Comparison of ENCODE assay signal across 32 cellular contexts in genomic region chr6:120355822-120356221, GRCh38.
DNase-seq lines count a peak whose midpoint lies in the region; ATAC-seq, FAIRE-seq and TF ChIP-seq lines count a peak whose summit lies in the region.
"Had no signal": no experiment of that assay in that cellular context is flagged by ENCODE, and none has a peak within 500 bp of the region (broad histone marks: within the 10 kb centered on the region; RNA-seq: fewer than 3 reads in every experiment).

No MANE protein-coding gene starts in this region.

- H2AFZ ChIP-seq in neural progenitor cell (replicated peaks) = no peak overlapping the region

- no peaks in the 10 kb centered on the region for H3F3A ChIP-seq in neural progenitor cell (ENCODE audit: low read depth)

- H3K9ac ChIP-seq in neural progenitor cell = no peak overlapping the region

- DNase-seq in BE2C = peak; percentile 46
- DNase-seq in hepatic stellate cell (ENCODE audit: low spot score) = peak; percentile 11
- no peak for DNase-seq in 8988T
- no peak for DNase-seq in activated CD4-positive, alpha-beta memory T cell treated with anti-CD3 and anti-CD28 coated beads, Interleukin-2, amount 10 ng/mL, durations not matched to agents 7 days and 5 days
- no peak for DNase-seq in neural progenitor cell (ENCODE audit: low spot score)
- DNase-seq: activated CD4-positive, alpha-beta memory T cell treated with anti-CD3 and anti-CD28 coated beads for 36 hours; activated CD4-positive, alpha-beta T cell treated with anti-CD3 and anti-CD28 coated beads for 1 hour; activated CD8-positive, alpha-beta memory T cell treated with anti-CD3 and anti-CD28 coated beads, Interleukin-2, amount 50 U/mL, for 4 hours; C1 segment of cervical spinal cord; DMS153; head of caudate nucleus; KG1; naive thymus-derived CD8-positive, alpha-beta T cell; NCI-H1417; NCI-H2029 treated with DMSO at 0.1 percent for 48 hours; NCI-H524 treated with DMSO at 0.1 percent for 48 hours; OCI-M1; psoas muscle; sigmoid colon; stimulated activated CD4-positive, alpha-beta T cell treated with anti-CD3 and anti-CD28 coated beads, Interleukin-15, amount 100 ng/mL, for 24 hours; stimulated activated CD4-positive, alpha-beta T cell treated with anti-CD3 and anti-CD28 coated beads, Interleukin-4, amount 100 ng/mL, for 4 hours had no signal

- H4K20me1 ChIP-seq in neural progenitor cell (ENCODE audit: low read depth) = no peaks in the 10 kb centered on the region

- H3K27ac ChIP-seq in neural progenitor cell = no peak overlapping the region
- H3K27ac ChIP-seq: psoas muscle, sigmoid colon, tibial nerve had no signal

- POLR2A ChIA-PET in activated CD4-positive, alpha-beta memory T cell treated with anti-CD3 and anti-CD28 coated beads, Interleukin-2, amount 10 ng/mL, durations not matched to agents 7 days and 5 days (lab: Charles Lee) = no interaction called here

- H3K79me2 ChIP-seq in neural progenitor cell (ENCODE audit: low read depth) = no peaks in the 10 kb centered on the region

- ATAC-seq in SK-N-SH treated with all-trans-retinoic acid at 6 μM for 48 hours = peak; percentile 78
- no peak for ATAC-seq in HG02623 (IDR thresholded peaks at IDR 0.05; ENCODE audit: unreplicated experiment)
- ATAC-seq: naive thymus-derived CD8-positive, alpha-beta T cell; psoas muscle had no signal

- H3K4me2 ChIP-seq in neural progenitor cell = no peak overlapping the region

- peak; percentile 45 for FAIRE-seq in endometrium (lab: Jason Lieb, UNC)
- FAIRE-seq: GM18507, H54 had no signal

- H3K4me1 ChIP-seq in BE2C = peaks cover 11% of the 10 kb centered on the region
- H3K4me1 ChIP-seq in neural progenitor cell = no peaks in the 10 kb centered on the region
- H3K4me1 ChIP-seq: psoas muscle, sigmoid colon, tibial nerve had no signal

- H3K27me3 ChIP-seq in BE2C (no peaks in the 10 kb centered on the region), neural progenitor cell (no peaks in the 10 kb centered on the region)
- H3K27me3 ChIP-seq: sigmoid colon, tibial nerve had no signal

- peaks cover 5% of the 10 kb centered on the region for H3K4me1 Mint-ChIP-seq in activated CD4-positive, alpha-beta memory T cell treated with anti-CD3 and anti-CD28 coated beads, Interleukin-2, amount 10 ng/mL, durations not matched to agents 7 days and 5 days
- H3K4me1 Mint-ChIP-seq in neural progenitor cell = no peaks in the 10 kb centered on the region
- H3K4me1 Mint-ChIP-seq: activated naive CD4-positive, alpha-beta T cell treated with anti-CD3 and anti-CD28 coated beads, Interleukin-2, amount 50 U/mL, for 24 hours; central memory CD8-positive, alpha-beta T cell had no signal

- H3K4me3 Mint-ChIP-seq in activated CD4-positive, alpha-beta memory T cell treated with anti-CD3 and anti-CD28 coated beads, Interleukin-2, amount 10 ng/mL, durations not matched to agents 7 days and 5 days = no peak overlapping the region
- no peak overlapping the region for H3K4me3 Mint-ChIP-seq in neural progenitor cell
- H3K4me3 Mint-ChIP-seq: activated CD4-positive, alpha-beta memory T cell treated with anti-CD3 and anti-CD28 coated beads for 36 hours; activated naive CD4-positive, alpha-beta T cell treated with anti-CD3 and anti-CD28 coated beads, Interleukin-2, amount 50 U/mL, for 24 hours; central memory CD8-positive, alpha-beta T cell; dendritic cell treated with granulocyte-macrophage colony-stimulating factor and Interleukin-4, amounts not matched to agents 40 ng/mL and 50 ng/mL, for 4 days; naive thymus-derived CD8-positive, alpha-beta T cell; T-helper 2 cell treated with Interferon-gamma antibody and Interleukin-4, amounts not matched to agents 5 μg/mL and 100 μg/mL, for 36 hours had no signal

- CTCF ChIA-PET in activated CD4-positive, alpha-beta memory T cell treated with anti-CD3 and anti-CD28 coated beads, Interleukin-2, amount 10 ng/mL, durations not matched to agents 7 days and 5 days (lab: Charles Lee) = no interaction called here

- no peaks in the 10 kb centered on the region for H3K27me3 Mint-ChIP-seq in activated CD4-positive, alpha-beta memory T cell treated with anti-CD3 and anti-CD28 coated beads, Interleukin-2, amount 10 ng/mL, durations not matched to agents 7 days and 5 days
- peaks cover 2% of the 10 kb centered on the region for H3K27me3 Mint-ChIP-seq in neural progenitor cell (ENCODE audit: insufficient read depth, low read depth)
- H3K27me3 Mint-ChIP-seq: activated CD4-positive, alpha-beta memory T cell treated with anti-CD3 and anti-CD28 coated beads for 36 hours; central memory CD8-positive, alpha-beta T cell; dendritic cell treated with granulocyte-macrophage colony-stimulating factor and Interleukin-4, amounts not matched to agents 40 ng/mL and 50 ng/mL, for 4 days; naive thymus-derived CD8-positive, alpha-beta T cell had no signal

- H3K36me3 ChIP-seq in BE2C (no peaks in the 10 kb centered on the region), neural progenitor cell (no peaks in the 10 kb centered on the region)
- H3K36me3 ChIP-seq: sigmoid colon, tibial nerve had no signal

- TF ChIP-seq CTCF in BE2C (IDR thresholded peaks at IDR 0.05; ENCODE audit: low read depth, low read length) (no peak), neural progenitor cell (IDR thresholded peaks at IDR 0.05) (no peak)

- H3K27ac Mint-ChIP-seq in activated CD4-positive, alpha-beta memory T cell treated with anti-CD3 and anti-CD28 coated beads, Interleukin-2, amount 10 ng/mL, durations not matched to agents 7 days and 5 days = no peak overlapping the region
- H3K27ac Mint-ChIP-seq in neural progenitor cell = no peak overlapping the region
- H3K27ac Mint-ChIP-seq: activated CD4-positive, alpha-beta memory T cell treated with anti-CD3 and anti-CD28 coated beads for 36 hours; activated naive CD4-positive, alpha-beta T cell treated with anti-CD3 and anti-CD28 coated beads, Interleukin-2, amount 50 U/mL, for 24 hours; dendritic cell treated with granulocyte-macrophage colony-stimulating factor and Interleukin-4, amounts not matched to agents 40 ng/mL and 50 ng/mL, for 4 days; naive thymus-derived CD8-positive, alpha-beta T cell; T-helper 2 cell treated with Interferon-gamma antibody and Interleukin-4, amounts not matched to agents 5 μg/mL and 100 μg/mL, for 36 hours had no signal

- H3K9me3 ChIP-seq in BE2C (peaks cover 2% of the 10 kb centered on the region; the same call in 1 of the 2 replicates), neural progenitor cell (ENCODE audit: low read depth) (peaks cover 3% of the 10 kb centered on the region)

- H3K4me3 ChIP-seq in BE2C (ENCODE audit: low read depth, low read length) (no peak overlapping the region), neural progenitor cell (no peak overlapping the region)
- H3K4me3 ChIP-seq: lung, psoas muscle, sigmoid colon, tibial nerve had no signal

- peaks cover 11% of the 10 kb centered on the region for H3K9me3 Mint-ChIP-seq in activated CD4-positive, alpha-beta memory T cell treated with anti-CD3 and anti-CD28 coated beads, Interleukin-2, amount 10 ng/mL, durations not matched to agents 7 days and 5 days
- H3K9me3 Mint-ChIP-seq in neural progenitor cell = peaks cover 21% of the 10 kb centered on the region

- H3K36me3 Mint-ChIP-seq in activated CD4-positive, alpha-beta memory T cell treated with anti-CD3 and anti-CD28 coated beads, Interleukin-2, amount 10 ng/mL, durations not matched to agents 7 days and 5 days (ENCODE audit: low read depth) = no peaks in the 10 kb centered on the region
- H3K36me3 Mint-ChIP-seq in neural progenitor cell = peaks cover 3% of the 10 kb centered on the region
- H3K36me3 Mint-ChIP-seq: activated CD4-positive, alpha-beta memory T cell treated with anti-CD3 and anti-CD28 coated beads for 36 hours; activated naive CD4-positive, alpha-beta T cell treated with anti-CD3 and anti-CD28 coated beads, Interleukin-2, amount 50 U/mL, for 24 hours had no signal

TF ChIP-seq in SK-N-SH treated with all-trans-retinoic acid at 6 μM for 48 hours, 23 proteins besides CTCF, POLR2A, EP300 and RAD21 (continues in another document):
- TF ChIP-seq CREB5 (CRISPR knock-in tag; IDR thresholded peaks at IDR 0.05; ENCODE audit: low read depth) = no peak
- TF ChIP-seq RARB (CRISPR knock-in tag; IDR thresholded peaks at IDR 0.05) = no peak
- TF ChIP-seq PPARA (CRISPR knock-in tag; IDR thresholded peaks at IDR 0.05; ENCODE audit: borderline replicate concordance) = no peak
- TF ChIP-seq POU6F1 (CRISPR knock-in tag; IDR thresholded peaks at IDR 0.05; ENCODE audit: borderline replicate concordance, low read depth) = no peak
- no peak for TF ChIP-seq ZFP3 (CRISPR knock-in tag; IDR thresholded peaks at IDR 0.05)
- no peak; the same call in 1 of the 2 replicates for TF ChIP-seq ZC3H10 (CRISPR knock-in tag; IDR thresholded peaks at IDR 0.05)

Comparison
In these comparisons a context has a peak if more than half of its experiments do, and no peak if none do; other contexts are left out.
1. DNase-seq: peak in BE2C (single experiment) and hepatic stellate cell (single experiment); none in 8988T (single experiment), activated CD4-positive, alpha-beta memory T cell treated with anti-CD3 and anti-CD28 coated beads, Interleukin-2, amount 10 ng/mL, durations not matched to agents 7 days and 5 days (single experiment) and neural progenitor cell (single experiment).